In the genomic region with DNA sequence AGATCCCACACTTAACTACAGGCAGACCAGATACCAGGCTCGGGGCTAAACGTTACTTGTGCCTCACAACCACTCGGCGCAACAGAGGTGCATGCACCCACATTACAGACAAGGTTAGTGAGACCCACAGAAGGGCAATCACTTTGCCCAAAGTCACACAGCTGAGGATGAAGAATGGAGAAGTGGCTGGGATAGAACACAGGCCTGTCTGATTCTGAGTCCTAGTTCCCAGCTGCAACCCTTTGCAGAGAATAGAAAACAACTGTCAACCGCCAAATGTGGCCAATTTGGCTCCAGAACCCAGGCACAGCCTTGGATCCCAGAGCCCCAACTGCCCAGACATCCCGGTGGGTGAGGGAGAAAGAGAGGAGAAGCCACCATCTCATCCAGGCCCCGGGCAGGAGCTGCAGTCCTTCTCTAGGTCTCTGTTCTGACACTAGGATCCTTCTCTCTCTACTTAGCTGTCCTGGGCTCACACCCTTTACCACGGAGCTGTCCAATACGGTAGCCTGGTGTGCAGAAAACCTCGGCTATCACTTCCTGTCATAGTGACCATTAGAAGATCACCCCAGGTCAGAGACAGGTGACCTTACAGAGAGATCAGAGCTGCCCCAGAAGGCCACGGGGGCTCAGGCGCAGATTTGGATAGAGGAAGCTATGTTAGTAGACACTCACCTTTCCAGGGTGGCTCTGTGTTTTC, we compare ENCODE assay signal across 12 cellular contexts. TPM values are rescaled to one million over a fixed set of nuclear protein-coding genes. Genes with fewer than 3 reads are reported as not detected.
DNase-seq lines count a peak whose midpoint lies in the region; ATAC-seq and TF ChIP-seq lines count a peak whose summit lies in the region.
"Had no signal": no experiment of that assay in that cellular context is flagged by ENCODE, and none has a peak within 500 bp of the region (broad histone marks: within the 10 kb centered on the region; RNA-seq: fewer than 3 reads in every experiment).

No MANE protein-coding gene starts in this region.

- peak overlapping the region; percentile 66; the same call in 1 of the 2 replicates for H2AFZ ChIP-seq in KMS-11 (ENCODE audit: low read depth)

- DNase-seq in adipocyte (ENCODE audit: low read depth): no peak
- DNase-seq in mesenteric fat pad (ENCODE audit: low spot score): peak; percentile 51
- no peak for DNase-seq in hepatic stellate cell (ENCODE audit: low spot score)
- DNase-seq in CD1c-positive myeloid dendritic cell (ENCODE audit: extremely low spot score): no peak
- DNase-seq in left lung: no peak
- DNase-seq: glutamatergic neuron, mesenchymal stem cell, NCI-H1417 treated with DMSO at 0.1 percent for 48 hours had no signal

- H3K36me3 ChIP-seq in BLaER1 treated with 17β-estradiol and CSF1 and Interleukin-3, amounts not matched to agents 10 nM and 100 nM: no peaks in the 10 kb centered on the region
- H3K36me3 ChIP-seq in KMS-11 (ENCODE audit: insufficient read depth) (no peaks in the 10 kb centered on the region), adipocyte (ENCODE audit: control insufficient read depth, insufficient read depth, low read length, severe bottlenecking) (no peaks in the 10 kb centered on the region), left lung (no peaks in the 10 kb centered on the region)

- intact Hi-C loops in left lung (cut with DNase I): loop anchor here (10.0 kb wide), 2 partner anchors 178 to 258 kb away; no protein-coding TSS in a partner anchor

- H3K4me1 ChIP-seq in BLaER1 treated with 17β-estradiol and CSF1 and Interleukin-3, amounts not matched to agents 10 nM and 100 nM: peaks cover 0 to 18% (median 15%) of the 10 kb centered on the region in 10 experiments; a peak in 15 of 20 replicates
- H3K4me1 ChIP-seq in KMS-11 (ENCODE audit: low read depth, poor library complexity, severe bottlenecking): no peaks in the 10 kb centered on the region
- peaks cover 10% of the 10 kb centered on the region for H3K4me1 ChIP-seq in adipocyte (ENCODE audit: control insufficient read depth, insufficient read depth, low read length)
- peaks cover 0 to 9% of the 10 kb centered on the region in 2 donors for H3K4me1 ChIP-seq in left lung

- no peak for TF ChIP-seq CTCF in KMS-11 (conservative IDR thresholded peaks at IDR 0.05; ENCODE audit: low read depth, low read length)
- no peak for TF ChIP-seq CTCF in left lung (IDR thresholded peaks at IDR 0.05)

- no peaks in the 10 kb centered on the region for H3K9me3 ChIP-seq in BLaER1 treated with 17β-estradiol and CSF1 and Interleukin-3, amounts not matched to agents 10 nM and 100 nM (replicated peaks in 1 of 11)
- H3K9me3 ChIP-seq in adipocyte (ENCODE audit: control insufficient read depth, low read length): no peaks in the 10 kb centered on the region
- no peaks in the 10 kb centered on the region for H3K9me3 ChIP-seq in left lung
- H3K9me3 ChIP-seq: tibial artery had no signal

- H4K20me1 ChIP-seq in BLaER1 treated with 17β-estradiol and CSF1 and Interleukin-3, amounts not matched to agents 10 nM and 100 nM: peaks cover 0 to 21% (median 0%) of the 10 kb centered on the region in 11 experiments; a peak in 2 of 22 replicates
- no peaks in the 10 kb centered on the region for H4K20me1 ChIP-seq in KMS-11 (ENCODE audit: insufficient read depth)

- H3K79me2 ChIP-seq in KMS-11 (ENCODE audit: insufficient read depth, low read depth): no peaks in the 10 kb centered on the region

- no peak for ATAC-seq in GM19395 (IDR thresholded peaks at IDR 0.05; ENCODE audit: unreplicated experiment)
- ATAC-seq in left lung: no peak

- no peak overlapping the region for H3K27ac ChIP-seq in BLaER1 treated with 17β-estradiol and CSF1 and Interleukin-3, amounts not matched to agents 10 nM and 100 nM
- no peak overlapping the region for H3K27ac ChIP-seq in KMS-11
- no peak overlapping the region for H3K27ac ChIP-seq in left lung
- H3K27ac ChIP-seq: tibial artery had no signal

- no peak overlapping the region; a peak in 1 of 22 replicates for H3K9ac ChIP-seq in BLaER1 treated with 17β-estradiol and CSF1 and Interleukin-3, amounts not matched to agents 10 nM and 100 nM
- peak overlapping the region; percentile 35; the same call in 1 of the 2 replicates for H3K9ac ChIP-seq in KMS-11
- H3K9ac ChIP-seq in adipocyte (ENCODE audit: low read length): no peak overlapping the region

- H3K4me2 ChIP-seq in BLaER1 treated with 17β-estradiol and CSF1 and Interleukin-3, amounts not matched to agents 10 nM and 100 nM: peak overlapping the region; percentile 11 to 73 (median 47); a peak in 13 of 22 replicates
- H3K4me2 ChIP-seq in KMS-11: peak overlapping the region; percentile 36; the same call in 1 of the 2 replicates

- no peaks in the 10 kb centered on the region; a peak in 1 of 22 replicates for H3K27me3 ChIP-seq in BLaER1 treated with 17β-estradiol and CSF1 and Interleukin-3, amounts not matched to agents 10 nM and 100 nM
- H3K27me3 ChIP-seq in KMS-11 (ENCODE audit: insufficient read depth, low read depth) (no peaks in the 10 kb centered on the region), adipocyte (replicated peaks; ENCODE audit: control insufficient read depth, insufficient read depth, low read length) (peaks cover 24% of the 10 kb centered on the region), left lung (no peaks in the 10 kb centered on the region)

- H3K4me3 ChIP-seq in BLaER1 treated with 17β-estradiol and CSF1 and Interleukin-3, amounts not matched to agents 10 nM and 100 nM: no peak overlapping the region
- no peak overlapping the region for H3K4me3 ChIP-seq in KMS-11 (IDR thresholded peaks at IDR 0.05; ENCODE audit: insufficient read depth, low read depth, low read length)
- peak overlapping the region; percentile 20 for H3K4me3 ChIP-seq in adipocyte (ENCODE audit: low read length)
- no peak overlapping the region for H3K4me3 ChIP-seq in left lung
- H3K4me3 ChIP-seq: tibial artery had no signal

RNA-seq across cellular contexts. Expression of gene FAM222A, which starts 59.1 kb away (rescaled TPM):
- total RNA-seq in mesenteric fat pad (2.7 TPM), left lung (1 to 10 TPM; 2.9 to 3.1 TPM)
